Comparison of ENCODE assay signal across 9 cellular contexts in the genomic region with DNA sequence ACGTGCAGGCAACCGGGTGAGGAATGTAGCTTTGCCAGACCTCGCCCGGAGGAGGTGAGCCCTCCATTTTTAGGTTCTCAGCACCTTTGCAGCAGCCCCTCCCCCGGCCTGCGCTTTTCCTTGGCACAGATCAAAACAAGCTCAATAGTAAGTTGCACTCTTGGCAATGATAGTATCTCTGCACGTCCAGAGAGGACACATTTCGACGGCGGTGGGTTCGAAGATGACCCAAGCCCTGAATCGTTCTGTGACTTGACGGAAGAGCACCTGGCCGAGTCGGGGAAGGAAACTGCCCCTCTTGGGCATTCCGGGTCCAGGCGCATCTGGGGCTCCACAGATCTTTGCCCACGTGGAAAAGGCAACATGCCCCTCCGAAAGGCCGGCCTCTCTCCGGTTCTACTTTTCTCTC. TPM values are rescaled to one million over a fixed set of nuclear protein-coding genes. Genes with fewer than 3 reads are reported as not detected.
DNase-seq lines count a peak whose midpoint lies in the region; ATAC-seq and TF ChIP-seq lines count a peak whose summit lies in the region.
"Had no signal": no experiment of that assay in that cellular context is flagged by ENCODE, and none has a peak within 500 bp of the region (broad histone marks: within the 10 kb centered on the region; RNA-seq: fewer than 3 reads in every experiment).

No MANE protein-coding gene starts in this region.

- peaks cover 0 to 2% (median 0%) of the 10 kb centered on the region in 5 donors for H3K9me3 Mint-ChIP-seq in CD8-positive, alpha-beta memory T cell
- H3K9me3 Mint-ChIP-seq: T-helper 2 cell treated with Interferon-gamma antibody and Interleukin-4, amounts not matched to agents 5 μg/mL and 100 μg/mL, for 36 hours had no signal

- peak overlapping the region; percentile 82 for H3K4me2 ChIP-seq in trophoblast cell (ENCODE audit: low read length)

- H3K27ac ChIP-seq in CD8-positive, alpha-beta memory T cell (ENCODE audit: low read depth, low read length) = no peak overlapping the region
- no peak overlapping the region for H3K27ac ChIP-seq in HUES64 (ENCODE audit: low read depth, low read length)
- H3K27ac ChIP-seq in trophoblast cell (ENCODE audit: low read depth, low read length) = no peak overlapping the region

- H3K4me1 ChIP-seq in CD8-positive, alpha-beta memory T cell (ENCODE audit: insufficient read depth, low read length) = peaks cover 8% of the 10 kb centered on the region
- peaks cover 42% of the 10 kb centered on the region for H3K4me1 ChIP-seq in HUES64 (ENCODE audit: insufficient read depth, low read length)
- peaks cover 23 to 25% of the 10 kb centered on the region in 2 experiments for H3K4me1 ChIP-seq in trophoblast cell (ENCODE audit: control insufficient read depth in 1 of 2, insufficient read depth in 2 of 2, low read length in 2 of 2)

- peaks cover 25% of the 10 kb centered on the region for H3K79me2 ChIP-seq in trophoblast cell (ENCODE audit: control insufficient read depth, insufficient read depth, low read length, poor library complexity)

- peak overlapping the region; percentile 64 for H2BK120ac ChIP-seq in trophoblast cell (ENCODE audit: insufficient read depth, low read length, poor library complexity)

- H3K18ac ChIP-seq in trophoblast cell (ENCODE audit: low read length) = peak overlapping the region; percentile 67

- no peak overlapping the region for H3K23ac ChIP-seq in trophoblast cell (ENCODE audit: low read length)

- peaks cover 62 to 84% of the 10 kb centered on the region in 2 donors for H3K27me3 Mint-ChIP-seq in CD8-positive, alpha-beta memory T cell

- ATAC-seq in HG02852 (IDR thresholded peaks at IDR 0.05; ENCODE audit: unreplicated experiment) = no peak
- no peak for ATAC-seq in GM18868 (IDR thresholded peaks at IDR 0.05; ENCODE audit: unreplicated experiment)

- peak overlapping the region in 4 of 7 donors; percentile 18 to 60 (median 34) for H3K4me3 Mint-ChIP-seq in CD8-positive, alpha-beta memory T cell

- 8% methylated on average over 21 of the region's 21 CpGs for WGBS in HUES64
- no CpG with 5 or more reads among the region's 21 CpGs for WGBS in trophoblast cell (ENCODE audit: extremely low coverage, insufficient coverage, insufficient read length)

- H3K4me1 Mint-ChIP-seq in CD8-positive, alpha-beta memory T cell = peaks cover 18 to 48% (median 19%) of the 10 kb centered on the region in 3 donors

- H3K14ac ChIP-seq in trophoblast cell (ENCODE audit: low read length) = no peak overlapping the region

- H3K79me1 ChIP-seq in trophoblast cell (ENCODE audit: low read length) = peaks cover 56% of the 10 kb centered on the region

- H4K8ac ChIP-seq in trophoblast cell (ENCODE audit: low read depth, low read length) = peak overlapping the region; percentile 69

- no peak overlapping the region for H3K4me3 ChIP-seq in CD8-positive, alpha-beta memory T cell (ENCODE audit: low read length)
- peak overlapping the region; percentile 49 for H3K4me3 ChIP-seq in HUES64 (ENCODE audit: low read length)
- H3K4me3 ChIP-seq in fibroblast of mammary gland (ENCODE audit: control insufficient read depth, low read depth, low read length) = peak overlapping the region; percentile 52
- peak overlapping the region; percentile 87 for H3K4me3 ChIP-seq in trophoblast cell (ENCODE audit: low read depth, low read length)

- no peak overlapping the region for H3K27ac Mint-ChIP-seq in CD8-positive, alpha-beta memory T cell
- H3K27ac Mint-ChIP-seq: T-helper 2 cell treated with Interferon-gamma antibody and Interleukin-4, amounts not matched to agents 5 μg/mL and 100 μg/mL, for 36 hours had no signal

- TF ChIP-seq CTCF in fibroblast of mammary gland (conservative IDR thresholded peaks at IDR 0.05; ENCODE audit: control insufficient read depth, insufficient read depth, low read depth, low read length) = no peak

- H3K36me3 ChIP-seq in CD8-positive, alpha-beta memory T cell (ENCODE audit: insufficient read depth, low read length) = no peaks in the 10 kb centered on the region
- H3K36me3 ChIP-seq in HUES64 (ENCODE audit: insufficient read depth, low read length) (no peaks in the 10 kb centered on the region), trophoblast cell (ENCODE audit: control insufficient read depth in 1 of 2, insufficient read depth in 2 of 2, low read length in 2 of 2) (no peaks in the 10 kb centered on the region)

- no peak overlapping the region for H2AFZ ChIP-seq in trophoblast cell (ENCODE audit: insufficient read depth, low read length, poor library complexity)

- H2BK12ac ChIP-seq in trophoblast cell (ENCODE audit: low read length) = no peak overlapping the region

- H3K36me3 Mint-ChIP-seq in CD8-positive, alpha-beta memory T cell = peaks cover 0 to 2% (median 0%) of the 10 kb centered on the region in 3 donors

- POLR2A ChIA-PET in CD8-positive, alpha-beta memory T cell (lab: Charles Lee) = no interaction called here

- H3K4ac ChIP-seq in trophoblast cell (ENCODE audit: low read depth, low read length) = no peak overlapping the region

- DNase-seq in CD8-positive, alpha-beta memory T cell = no peak
- DNase-seq in fibroblast of mammary gland (ENCODE audit: low read depth) = no peak
- no peak for DNase-seq in trophoblast cell
- DNase-seq in iPS-NIHi7 (ENCODE audit: extremely low spot score) = no peak
- DNase-seq in NCI-H1105 treated with DMSO at 0.1 percent for 48 hours (lab: John Stamatoyannopoulos, UW) = no peak

- no peak overlapping the region for H2BK5ac ChIP-seq in trophoblast cell (ENCODE audit: low read depth, low read length, poor library complexity)

- no peaks in the 10 kb centered on the region for H3K9me3 ChIP-seq in CD8-positive, alpha-beta memory T cell (ENCODE audit: low read length)
- H3K9me3 ChIP-seq in HUES64 (ENCODE audit: insufficient read depth, low read depth, low read length) = no peaks in the 10 kb centered on the region
- H3K9me3 ChIP-seq in trophoblast cell (ENCODE audit: insufficient read depth, low read depth, low read length) = peaks cover 3% of the 10 kb centered on the region

- H4K91ac ChIP-seq in trophoblast cell (ENCODE audit: low read depth, low read length) = peak overlapping the region; percentile 70

- H4K12ac ChIP-seq in trophoblast cell (ENCODE audit: low read depth, low read length) = no peak overlapping the region

- 0 out of 2 replicates have a peak overlapping the region, but pooled peaks have one; percentile 37 for H3K9ac ChIP-seq in HUES64 (ENCODE audit: low read depth, low read length)
- peak overlapping the region; percentile 60 for H3K9ac ChIP-seq in trophoblast cell (ENCODE audit: low read length)

- peaks cover 35% of the 10 kb centered on the region for H3K27me3 ChIP-seq in CD8-positive, alpha-beta memory T cell (ENCODE audit: insufficient read depth, low read length, poor library complexity, severe bottlenecking)
- H3K27me3 ChIP-seq in HUES64 (ENCODE audit: insufficient read depth, low read length) (peaks cover 97% of the 10 kb centered on the region), trophoblast cell (ENCODE audit: insufficient read depth, low read length) (peaks cover 38% of the 10 kb centered on the region)

- H2AK5ac ChIP-seq in trophoblast cell (ENCODE audit: low read length) = no peak overlapping the region

- CTCF ChIA-PET in CD8-positive, alpha-beta memory T cell (lab: Charles Lee) = no interaction called here

RNA-seq across cellular contexts. Expression of gene GDNF, which starts 0.9 kb away (rescaled TPM):
- total RNA-seq in CD8-positive, alpha-beta memory T cell = not detected
- polyA plus RNA-seq in CD8-positive, alpha-beta memory T cell = not detected
- 0.80 TPM for polyA plus RNA-seq in HUES64 (2013, experiment 1 of 2)
- polyA plus RNA-seq in HUES64 (2013, experiment 2 of 2) = 1.2 TPM
- 7.6 and 8.4 TPM in 2 replicates for polyA plus RNA-seq in trophoblast cell (2013)
